Comparison of ENCODE assay signal across 26 cellular contexts in the genomic region with DNA sequence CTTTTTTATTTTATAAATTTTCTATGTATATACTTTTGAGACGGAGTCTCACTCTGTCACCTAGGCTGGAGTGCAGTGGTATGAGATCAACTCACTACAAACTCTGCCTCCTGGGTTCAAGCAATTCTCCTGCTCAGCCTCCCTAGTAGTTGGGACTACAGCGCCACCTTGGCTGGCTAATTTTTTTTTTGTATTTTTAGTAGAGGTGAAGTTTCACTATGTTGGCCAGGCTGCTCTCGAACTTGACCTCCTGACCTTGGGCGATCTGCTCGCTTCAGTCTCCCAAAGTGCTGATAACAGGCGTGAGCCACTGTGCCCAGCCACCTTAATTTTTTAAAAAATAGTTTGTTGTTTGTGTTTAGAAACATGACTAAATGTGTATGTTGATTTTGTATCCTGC.
"Had no signal": no experiment of that assay in that cellular context is flagged by ENCODE, and none has a peak within 500 bp of the region (broad histone marks: within the 10 kb centered on the region; RNA-seq: fewer than 3 reads in every experiment).

No MANE protein-coding gene starts in this region.

- H3K4me3 ChIP-seq: ascending aorta, breast epithelium, SJCRH30, SK-N-MC had no signal

- H3K27ac ChIP-seq: ascending aorta, breast epithelium, SJCRH30, SK-N-MC had no signal

- H3K4me1 Mint-ChIP-seq: activated CD4-positive, alpha-beta T cell treated with anti-CD3 and anti-CD28 coated beads for 36 hours; activated CD4-positive, alpha-beta T cell treated with anti-CD3 and anti-CD28 coated beads, Interleukin-2, amount 10 ng/mL, durations not matched to agents 7 days and 5 days; activated naive CD4-positive, alpha-beta T cell treated with anti-CD3 and anti-CD28 coated beads, Interleukin-2, amount 50 U/mL, for 24 hours; activated naive CD8-positive, alpha-beta T cell treated with anti-CD3 and anti-CD28 coated beads, Interleukin-2, amount 10 ng/mL, durations not matched to agents 7 days and 5 days; activated T-helper 17 cell treated with anti-CD3 and anti-CD28 coated beads, Interleukin-2, amount 50 U/mL, for 72 hours had no signal

- ATAC-seq: activated CD4-positive, alpha-beta T cell treated with anti-CD3 and anti-CD28 coated beads for 36 hours; activated CD4-positive, CD25-positive, alpha-beta regulatory T cell treated with anti-CD3 and anti-CD28 coated beads, Interleukin-2, amount 50 U/mL, for 24 hours; activated T-cell treated with anti-CD3 and anti-CD28 coated beads, Interleukin-2, amount 50 U/mL, for 72 hours; activated T-helper 17 cell treated with anti-CD3 and anti-CD28 coated beads, Interleukin-2, amount 50 U/mL, for 72 hours had no signal

- H3K4me3 Mint-ChIP-seq: activated CD4-positive, alpha-beta T cell treated with anti-CD3 and anti-CD28 coated beads for 36 hours; activated CD4-positive, alpha-beta T cell treated with anti-CD3 and anti-CD28 coated beads, Interleukin-2, amount 10 ng/mL, durations not matched to agents 7 days and 5 days; activated naive CD4-positive, alpha-beta T cell treated with anti-CD3 and anti-CD28 coated beads, Interleukin-2, amount 50 U/mL, for 24 hours; activated naive CD8-positive, alpha-beta T cell treated with anti-CD3 and anti-CD28 coated beads, Interleukin-2, amount 10 ng/mL, durations not matched to agents 7 days and 5 days; activated T-cell treated with anti-CD3 and anti-CD28 coated beads, Interleukin-2, amount 50 U/mL, for 72 hours; activated T-helper 17 cell treated with anti-CD3 and anti-CD28 coated beads, Interleukin-2, amount 50 U/mL, for 72 hours had no signal

- H3K4me1 ChIP-seq: ascending aorta, breast epithelium, SJCRH30 had no signal

- H3K9me3 Mint-ChIP-seq: activated naive CD8-positive, alpha-beta T cell treated with anti-CD3 and anti-CD28 coated beads, Interleukin-2, amount 10 ng/mL, durations not matched to agents 7 days and 5 days; activated T-helper 17 cell treated with anti-CD3 and anti-CD28 coated beads, Interleukin-2, amount 50 U/mL, for 72 hours had no signal

- H3K36me3 ChIP-seq: ascending aorta, breast epithelium, SJCRH30 had no signal

- H3K27me3 ChIP-seq: ascending aorta, breast epithelium, SJCRH30 had no signal

- H3K27me3 Mint-ChIP-seq: activated CD4-positive, alpha-beta T cell treated with anti-CD3 and anti-CD28 coated beads, Interleukin-2, amount 10 ng/mL, durations not matched to agents 7 days and 5 days; activated T-helper 17 cell treated with anti-CD3 and anti-CD28 coated beads, Interleukin-2, amount 50 U/mL, for 72 hours had no signal

- H3K36me3 Mint-ChIP-seq: activated naive CD8-positive, alpha-beta T cell treated with anti-CD3 and anti-CD28 coated beads, Interleukin-2, amount 10 ng/mL, durations not matched to agents 7 days and 5 days had no signal

- DNase-seq: activated CD4-positive, alpha-beta T cell treated with anti-CD3 and anti-CD28 coated beads for 36 hours; activated CD4-positive, alpha-beta T cell treated with anti-CD3 and anti-CD28 coated beads, Interleukin-2, amount 10 ng/mL, durations not matched to agents 7 days and 5 days; activated CD4-positive, alpha-beta T cell treated with anti-CD3 and anti-CD28 coated beads, Interleukin-2, amount 50 U/mL, for 48 hours; activated CD8-positive, alpha-beta memory T cell treated with anti-CD3 and anti-CD28 coated beads, Interleukin-2, amount 50 U/mL, for 4 hours; activated effector memory CD4-positive, alpha-beta T cell treated with anti-CD3 and anti-CD28 coated beads, Interleukin-2, amount 50 U/mL, for 16 hours; activated naive CD4-positive, alpha-beta T cell; activated naive CD8-positive, alpha-beta T cell treated with anti-CD3 and anti-CD28 coated beads, Interleukin-2, amount 10 ng/mL, durations not matched to agents 7 days and 5 days; activated T-cell treated with anti-CD3 and anti-CD28 coated beads, Interleukin-2, amount 50 U/mL, for 72 hours; amygdala; NCI-H1105; NCI-H1417 treated with DMSO at 0.1 percent for 48 hours; NCI-H2029; NCI-H345; NCI-H510A; NCI-H526; NCI-H748 treated with DMSO at 0.1 percent for 48 hours; NK-92 treated with Interleukin-12 subunit alpha and Interleukin-12 subunit beta, amount 100 ng/mL, for 24 hours; SHP77; SJCRH30; T1000 had no signal

- H3K27ac Mint-ChIP-seq: activated CD4-positive, alpha-beta T cell treated with anti-CD3 and anti-CD28 coated beads for 36 hours; activated CD4-positive, alpha-beta T cell treated with anti-CD3 and anti-CD28 coated beads, Interleukin-2, amount 10 ng/mL, durations not matched to agents 7 days and 5 days; activated naive CD4-positive, alpha-beta T cell treated with anti-CD3 and anti-CD28 coated beads, Interleukin-2, amount 50 U/mL, for 24 hours; activated naive CD8-positive, alpha-beta T cell treated with anti-CD3 and anti-CD28 coated beads, Interleukin-2, amount 10 ng/mL, durations not matched to agents 7 days and 5 days; activated T-cell treated with anti-CD3 and anti-CD28 coated beads, Interleukin-2, amount 50 U/mL, for 72 hours; activated T-helper 17 cell treated with anti-CD3 and anti-CD28 coated beads, Interleukin-2, amount 50 U/mL, for 72 hours had no signal
